1 cellular context compared by ENCODE assay signal in genomic region chr20:10349118-10349517, GRCh38.
TF ChIP-seq lines count a peak whose summit lies in the region.

No MANE protein-coding gene starts in this region.

TF ChIP-seq in H1, 55 proteins besides CTCF, POLR2A, EP300 and RAD21 (continued from another document):
- TF ChIP-seq SP2 (IDR thresholded peaks at IDR 0.05; ENCODE audit: low read length), result no peak
- no peak for TF ChIP-seq HDAC2 (IDR thresholded peaks at IDR 0.05; ENCODE audit: borderline replicate concordance in 1 of 2, low read depth in 2 of 2, low read length in 2 of 2)
- TF ChIP-seq, protein P1, sequence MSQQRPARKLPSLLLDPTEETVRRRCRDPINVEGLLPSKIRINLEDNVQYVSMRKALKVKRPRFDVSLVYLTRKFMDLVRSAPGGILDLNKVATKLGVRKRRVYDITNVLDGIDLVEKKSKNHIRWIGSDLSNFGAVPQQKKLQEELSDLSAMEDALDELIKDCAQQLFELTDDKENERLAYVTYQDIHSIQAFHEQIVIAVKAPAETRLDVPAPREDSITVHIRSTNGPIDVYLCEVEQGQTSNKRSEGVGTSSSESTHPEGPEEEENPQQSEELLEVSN (IDR thresholded peaks at IDR 0.05), result no peak
- TF ChIP-seq NANOG (IDR thresholded peaks at IDR 0.05; ENCODE audit: insufficient read depth, low read depth, low read length, poor library complexity, severe bottlenecking), result no peak
- TF ChIP-seq CBX5 (IDR thresholded peaks at IDR 0.05; ENCODE audit: low read depth, low read length), result no peak
- TF ChIP-seq KDM4A (IDR thresholded peaks at IDR 0.05; ENCODE audit: low read depth, low read length, severe bottlenecking), result no peak
- TF ChIP-seq POU5F1 (IDR thresholded peaks at IDR 0.05; ENCODE audit: low read depth, low read length), result no peak
- no peak for TF ChIP-seq MAFK (IDR thresholded peaks at IDR 0.05; ENCODE audit: low read depth, low read length)
- TF ChIP-seq SIN3A (conservative IDR thresholded peaks at IDR 0.05 in 1 of 2, IDR thresholded peaks at IDR 0.05 in 1 of 2; ENCODE audit: low read depth in 1 of 2, low read length in 2 of 2), result no peak
- TF ChIP-seq YY1 (IDR thresholded peaks at IDR 0.05; ENCODE audit: low read depth, low read length), result no peak
- TF ChIP-seq SUZ12 (IDR thresholded peaks at IDR 0.05; ENCODE audit: low read length), result no peak
- no peak for TF ChIP-seq ATF3 (IDR thresholded peaks at IDR 0.05; ENCODE audit: insufficient read depth, low read depth, low read length)
- TF ChIP-seq TBP (IDR thresholded peaks at IDR 0.05; ENCODE audit: low read depth, low read length), result no peak
- TF ChIP-seq EZH2 (IDR thresholded peaks at IDR 0.05; ENCODE audit: low read depth, low read length, severe bottlenecking), result no peak
